Comparison of ENCODE assay signal across 30 cellular contexts in the genomic region with DNA sequence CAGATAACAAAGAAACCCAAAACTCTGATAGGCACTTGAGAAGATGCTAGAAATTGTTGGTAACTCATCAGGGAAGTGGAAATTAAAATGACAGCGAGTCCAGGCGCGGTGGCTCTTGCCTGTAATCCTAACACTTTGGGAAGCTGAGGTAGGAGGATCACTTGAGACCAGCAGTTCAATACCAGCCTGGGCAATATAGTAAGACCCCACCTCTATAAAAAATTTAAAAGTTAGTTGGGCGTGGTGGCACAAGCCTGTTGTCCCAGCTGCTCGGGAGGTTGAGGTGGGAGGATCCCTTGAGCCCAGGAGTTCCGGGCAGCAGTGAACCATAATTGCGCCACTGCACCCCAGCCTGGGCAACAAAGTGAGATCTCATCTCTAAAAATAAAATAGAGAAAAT. TPM values are rescaled to one million over a fixed set of nuclear protein-coding genes. Genes with fewer than 3 reads are reported as not detected.
"Had no signal": no experiment of that assay in that cellular context is flagged by ENCODE, and none has a peak within 500 bp of the region (broad histone marks: within the 10 kb centered on the region; RNA-seq: fewer than 3 reads in every experiment).

No MANE protein-coding gene starts in this region.

- H3K9me3 ChIP-seq: colonic mucosa, gastroesophageal sphincter, heart right ventricle, left lung, pancreas, right lobe of liver, stomach, thyroid gland, vagina had no signal

- H3K27me3 ChIP-seq: colonic mucosa, pancreas, thyroid gland, vagina had no signal

- H3K4me3 Mint-ChIP-seq: dendritic cell treated with granulocyte-macrophage colony-stimulating factor and Interleukin-4, amounts not matched to agents 40 ng/mL and 50 ng/mL, for 4 days; endodermal cell; natural killer cell; stimulated activated effector memory CD8-positive, alpha-beta T cell treated with anti-CD3 and anti-CD28 coated beads, Interleukin-12 subunit alpha, Interleukin-12 subunit beta, amount 100 ng/mL, for 72 hours had no signal

- H3K27ac ChIP-seq: colonic mucosa, epithelial cell of prostate, gastroesophageal sphincter, heart right ventricle, left lung, pancreas, right lobe of liver, stomach, thyroid gland, vagina had no signal

- H3K36me3 ChIP-seq: colonic mucosa, gastroesophageal sphincter, heart right ventricle, left lung, pancreas, right lobe of liver, stomach, thyroid gland, vagina had no signal

- DNase-seq: colonic mucosa; effector CD8-positive, alpha-beta T cell; endodermal cell; foreskin fibroblast; glutamatergic neuron; heart right ventricle; hippocampal formation; left cardiac atrium; left lung; mesenchymal stem cell; midbrain; natural killer cell; occipital lobe; pancreas; right lobe of liver; stimulated activated CD4-positive, alpha-beta T cell treated with anti-CD3 and anti-CD28 coated beads, Interleukin-2, amount 100 ng/mL, for 24 hours; stimulated activated CD4-positive, alpha-beta T cell treated with anti-CD3 and anti-CD28 coated beads, Interleukin-4, amount 100 ng/mL, for 24 hours; stimulated activated naive CD4-positive, alpha-beta T cell treated with Interleukin-2 at 50 U/mL for 16 hours; stomach; thyroid gland; trophoblast cell had no signal

- H3K27ac Mint-ChIP-seq: dendritic cell treated with granulocyte-macrophage colony-stimulating factor and Interleukin-4, amounts not matched to agents 40 ng/mL and 50 ng/mL, for 4 days; endodermal cell; natural killer cell; stimulated activated effector memory CD8-positive, alpha-beta T cell treated with anti-CD3 and anti-CD28 coated beads, Interleukin-12 subunit alpha, Interleukin-12 subunit beta, amount 100 ng/mL, for 72 hours had no signal

- H3K36me3 Mint-ChIP-seq: natural killer cell had no signal

- ATAC-seq: esophagus mucosa; gastroesophageal sphincter; heart right ventricle; left cardiac atrium; left lung; natural killer cell; pancreas; right lobe of liver; stimulated activated effector memory CD8-positive, alpha-beta T cell treated with anti-CD3 and anti-CD28 coated beads, Interleukin-12 subunit alpha, Interleukin-12 subunit beta, amount 100 ng/mL, for 72 hours had no signal

- H3K4me1 ChIP-seq: colonic mucosa, pancreas, right lobe of liver, thyroid gland, vagina had no signal

- H3K4me3 ChIP-seq: colonic mucosa, gastroesophageal sphincter, heart right ventricle, left lung, pancreas, right lobe of liver, stomach, thyroid gland, vagina had no signal

- H3K9me3 Mint-ChIP-seq: dendritic cell treated with granulocyte-macrophage colony-stimulating factor and Interleukin-4, amounts not matched to agents 40 ng/mL and 50 ng/mL, for 4 days; endodermal cell; natural killer cell; stimulated activated effector memory CD8-positive, alpha-beta T cell treated with anti-CD3 and anti-CD28 coated beads, Interleukin-12 subunit alpha, Interleukin-12 subunit beta, amount 100 ng/mL, for 72 hours had no signal

RNA-seq across cellular contexts. Expression of gene RYR1, which starts 2.6 kb away (rescaled TPM):
- total RNA-seq: lung microvascular endothelial cell had no signal

RNA-seq across cellular contexts. Expression of gene RASGRP4, which starts 4.9 kb away (rescaled TPM):
- total RNA-seq: kidney epithelial cell, lung microvascular endothelial cell had no signal

RNA-seq across cellular contexts. Expression of gene GGN, which starts 43.1 kb away (rescaled TPM):
- total RNA-seq: esophagus mucosa, lung microvascular endothelial cell, natural killer cell, right lobe of liver, stomach, subcutaneous adipose tissue, vagina had no signal
